7 cellular contexts compared by ENCODE assay signal in the genomic region with DNA sequence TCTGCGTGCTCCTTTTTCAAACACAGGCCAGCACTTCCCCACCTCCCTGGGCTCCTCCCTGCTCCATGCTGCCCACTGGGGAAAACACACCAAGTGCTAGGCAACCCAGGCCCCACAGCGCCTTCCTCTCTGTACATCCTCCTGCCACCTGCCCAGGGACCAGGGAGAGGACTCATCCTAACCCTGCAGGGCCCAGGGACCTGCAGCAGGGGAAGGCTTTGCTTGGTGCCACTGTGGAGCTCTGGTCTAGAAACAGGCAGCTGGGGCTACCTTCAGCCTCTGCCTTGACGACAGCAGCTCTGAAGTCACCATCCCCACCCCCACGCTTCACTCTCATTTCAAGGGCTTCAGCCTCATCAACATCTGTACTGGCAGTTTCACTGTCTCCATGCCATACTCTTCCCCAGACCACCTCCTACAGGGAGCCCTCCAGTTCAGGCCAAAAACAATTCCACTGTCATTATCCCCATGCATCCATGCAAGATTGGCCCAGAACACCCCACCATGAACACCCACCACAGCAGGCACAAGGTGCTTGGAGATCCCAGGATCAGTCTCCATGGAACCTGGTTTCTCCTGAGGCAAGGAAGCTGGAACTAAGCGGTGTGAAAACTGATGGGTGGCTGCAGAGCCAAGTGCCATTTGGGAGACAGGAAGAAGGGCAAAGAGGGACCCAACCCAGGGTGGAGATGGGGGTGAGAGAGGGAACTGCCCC. TPM values are rescaled to one million over a fixed set of nuclear protein-coding genes. Genes with fewer than 3 reads are reported as not detected.
A peak's percentile ranks its signal among the peaks of the same experiment; 100 is the strongest.
DNase-seq lines count a peak whose midpoint lies in the region; ATAC-seq, FAIRE-seq and TF ChIP-seq lines count a peak whose summit lies in the region.

No MANE protein-coding gene starts in this region.

- BruUV-seq in HepG2 (replicated peaks; lab: Mats Ljungman, UMichigan) = TSS peak; percentile 54

- intact Hi-C loops in HepG2 (cut with micrococcal nuclease; ENCODE audit: unreplicated experiment) = no loop called here

- TF ChIP-seq CTCF in HepG2 (CRISPR knock-in tag; IDR thresholded peaks at IDR 0.05) (no peak), BE2C (IDR thresholded peaks at IDR 0.05; ENCODE audit: low read depth, low read length) (no peak)

- no peaks in the 10 kb centered on the region for H3K36me3 Mint-ChIP-seq in activated naive CD8-positive, alpha-beta T cell

- no peak for TF ChIP-seq POLR2A in HepG2 (IDR thresholded peaks at IDR 0.05; ENCODE audit: insufficient read depth in 1 of 2, low read depth in 2 of 2, low read length in 2 of 2)

- POLR2A ChIA-PET in HepG2 (lab: Yijun Ruan, JAX) = interaction anchor here (1.1 to 2.2 kb wide), 5 partner anchors 10 to 187 kb away, joined by 3 to 14 read pairs (median 8); a partner anchor contains a TSS

- H3K27me3 ChIP-seq in HepG2 (ENCODE audit: control insufficient read depth in 1 of 2, insufficient read depth in 2 of 2, low read length in 2 of 2) (no peaks in the 10 kb centered on the region), BE2C (no peaks in the 10 kb centered on the region)

- H3K79me2 ChIP-seq in HepG2 (ENCODE audit: insufficient read depth, low read length) = peaks cover 18% of the 10 kb centered on the region

- H4K20me1 ChIP-seq in HepG2 (ENCODE audit: insufficient read depth, low read length) = no peaks in the 10 kb centered on the region

- H3K27ac ChIP-seq in KOPT-K1 (ENCODE audit: low read depth, low read length, poor library complexity, severe bottlenecking) (peak overlapping the region; percentile 74), HepG2 (ENCODE audit: extremely low read length, insufficient read depth, low read length) (peak overlapping the region; percentile 50)

- H2AFZ ChIP-seq in HepG2 (ENCODE audit: low read length) = no peak overlapping the region

- H3K4me3 Mint-ChIP-seq in activated naive CD8-positive, alpha-beta T cell = peak overlapping the region; percentile 88
- peak overlapping the region; percentile 92 to 94 for H3K4me3 Mint-ChIP-seq in stimulated activated naive CD8-positive, alpha-beta T cell treated with anti-CD3 and anti-CD28 coated beads, Interleukin-15, amount 100 ng/mL, for 72 hours

- DNase-seq in HepG2 (ENCODE audit: low spot score) (no peak), NCI-H2171 treated with DMSO at 0.1 percent for 48 hours (lab: John Stamatoyannopoulos, UW) (no peak), BE2C (no peak)
- peak in 1 of 2 donors; percentile 52 for DNase-seq in stimulated activated naive CD8-positive, alpha-beta T cell treated with anti-CD3 and anti-CD28 coated beads, Interleukin-15, amount 100 ng/mL, for 72 hours

- no peak for FAIRE-seq in HepG2 (lab: Jason Lieb, UNC)

- peaks cover 63% of the 10 kb centered on the region for H3K4me1 Mint-ChIP-seq in activated naive CD8-positive, alpha-beta T cell (ENCODE audit: low read depth)
- peaks cover 87% of the 10 kb centered on the region for H3K4me1 Mint-ChIP-seq in stimulated activated naive CD8-positive, alpha-beta T cell treated with anti-CD3 and anti-CD28 coated beads, Interleukin-15, amount 100 ng/mL, for 72 hours

- H3K4me1 ChIP-seq in HepG2 (ENCODE audit: insufficient read depth, low read length) (peaks cover 76% of the 10 kb centered on the region), BE2C (peaks cover 4% of the 10 kb centered on the region)

- H3K4me3 ChIP-seq in HepG2 (replicated peaks in 1 of 3; ENCODE audit: insufficient read depth in 1 of 3, low read depth in 2 of 3, low read length in 3 of 3) (peak overlapping the region; percentile 61 to 85 (median 78)), BE2C (ENCODE audit: low read depth, low read length) (no peak overlapping the region)

- no peaks in the 10 kb centered on the region for H3K9me3 Mint-ChIP-seq in activated naive CD8-positive, alpha-beta T cell (ENCODE audit: low read depth)
- no peaks in the 10 kb centered on the region for H3K9me3 Mint-ChIP-seq in stimulated activated naive CD8-positive, alpha-beta T cell treated with anti-CD3 and anti-CD28 coated beads, Interleukin-15, amount 100 ng/mL, for 72 hours

- peak overlapping the region; percentile 90 for H3K4me2 ChIP-seq in HepG2 (ENCODE audit: low read depth, low read length)

- 39% methylated on average over 5 of the region's 5 CpGs for WGBS in HepG2 (ENCODE audit: low lambda C conversion rate)

- H3K36me3 ChIP-seq in KOPT-K1 (ENCODE audit: insufficient read depth, low read length) (peaks cover 22% of the 10 kb centered on the region; the same call in 1 of the 2 replicates), HepG2 (replicated peaks in 1 of 2; ENCODE audit: control insufficient read depth in 1 of 2, insufficient read depth in 2 of 2, low read length in 2 of 2) (peaks cover 2 to 6% of the 10 kb centered on the region in 2 experiments; a peak in 4 of 5 replicates), BE2C (no peaks in the 10 kb centered on the region)

- in situ Hi-C loops in HepG2 (cut with HindIII; ENCODE audit: extremely low pct_ligation_motif_present, low pct_unique_long_range_greater_than_20kb) = no loop called here

- H3K27me3 Mint-ChIP-seq in activated naive CD8-positive, alpha-beta T cell = no peaks in the 10 kb centered on the region
- H3K27me3 Mint-ChIP-seq in stimulated activated naive CD8-positive, alpha-beta T cell treated with anti-CD3 and anti-CD28 coated beads, Interleukin-15, amount 100 ng/mL, for 72 hours = no peaks in the 10 kb centered on the region

- CTCF ChIA-PET in HepG2 (lab: Yijun Ruan, JAX; ENCODE audit: low intra/inter-chr PET ratio, low total read pairs) = no interaction called here

- ATAC-seq in HepG2 (no peak), HG02798 (IDR thresholded peaks at IDR 0.05; ENCODE audit: poor library complexity, unreplicated experiment) (no peak)
- ATAC-seq in stimulated activated naive CD8-positive, alpha-beta T cell treated with anti-CD3 and anti-CD28 coated beads, Interleukin-15, amount 100 ng/mL, for 72 hours = peak; percentile 19

- no peak for TF ChIP-seq RAD21 in HepG2 (CRISPR knock-in tag; IDR thresholded peaks at IDR 0.05)

- no peaks in the 10 kb centered on the region for H3K9me3 ChIP-seq in KOPT-K1 (ENCODE audit: insufficient read depth, low read length, poor library complexity, severe bottlenecking)
- H3K9me3 ChIP-seq in HepG2 (ENCODE audit: low read length) = no peaks in the 10 kb centered on the region
- no peaks in the 10 kb centered on the region for H3K9me3 ChIP-seq in BE2C

- TF ChIP-seq EP300 in HepG2 (IDR thresholded peaks at IDR 0.05; ENCODE audit: low read depth in 2 of 2, low read length in 2 of 2) (no peak), HepG2 (CRISPR knock-in tag; IDR thresholded peaks at IDR 0.05; ENCODE audit: borderline replicate concordance) (no peak)

- H3K9ac ChIP-seq in HepG2 (ENCODE audit: insufficient read depth, low read depth, low read length) = peak overlapping the region; percentile 78

- peak overlapping the region; percentile 89 for H3K27ac Mint-ChIP-seq in activated naive CD8-positive, alpha-beta T cell
- peak overlapping the region; percentile 91 to 95 for H3K27ac Mint-ChIP-seq in stimulated activated naive CD8-positive, alpha-beta T cell treated with anti-CD3 and anti-CD28 coated beads, Interleukin-15, amount 100 ng/mL, for 72 hours

RNA-seq across cellular contexts. Expression of a gene that starts 1.1 kb away (rescaled TPM):
- total RNA-seq in HepG2 (2016; rRNA removed; fragmentation: Illumina TruSeq; extraction: Trizol) = 8.0 and 24.0 TPM in 2 replicates
- 1.8 and 1.9 TPM in 2 replicates for total RNA-seq in HepG2 (2016; cell fraction: cytosol; rRNA removed; fragmentation: Illumina TruSeq; extraction: Trizol; ENCODE audit: low read depth)
- total RNA-seq in HepG2 (2016; cell fraction: insoluble cytoplasmic fraction; rRNA removed; fragmentation: Illumina TruSeq; extraction: Trizol) = 7.7 and 25.9 TPM in 2 replicates
- 3.4 and 4.0 TPM in 2 replicates for total RNA-seq in HepG2 (2016; cell fraction: membrane; rRNA removed; fragmentation: Illumina TruSeq; extraction: Trizol)
- total RNA-seq in HepG2 (2016; cell fraction: nucleus; rRNA removed; fragmentation: Illumina TruSeq; extraction: Trizol) = 24.1 and 29.5 TPM in 2 replicates
- 41.0 and 52.1 TPM in 2 replicates for polyA plus RNA-seq in HepG2 (2011; rRNA removed)
- polyA plus RNA-seq in HepG2 (2011; cell fraction: cytosol; rRNA removed) = 36.7 and 58.5 TPM in 2 replicates
- polyA plus RNA-seq in HepG2 (2011; cell fraction: nucleus; rRNA removed) = 81.8 and 93.4 TPM in 2 replicates
- 24.4 and 32.1 TPM in 2 replicates for polyA plus RNA-seq in HepG2 (2012)
- polyA plus RNA-seq in HepG2 (2016; cell fraction: cytosol; fragmentation: Illumina TruSeq; extraction: Trizol; ENCODE audit: low read depth) = 1.6 and 1.8 TPM in 2 replicates
- polyA plus RNA-seq in HepG2 (2016; cell fraction: insoluble cytoplasmic fraction; fragmentation: Illumina TruSeq; extraction: Trizol; ENCODE audit: low read depth) = 7.6 and 8.9 TPM in 2 replicates
- polyA plus RNA-seq in HepG2 (2016; cell fraction: membrane; fragmentation: Illumina TruSeq; extraction: Trizol; ENCODE audit: low read depth) = 2.6 and 3.2 TPM in 2 replicates
- polyA plus RNA-seq in HepG2 (2016; cell fraction: nucleus; fragmentation: Illumina TruSeq; extraction: Trizol; ENCODE audit: insufficient read depth, low read depth) = 46.1 TPM in 2 replicates
- polyA minus RNA-seq in HepG2 (2011; rRNA and poly(A)+ RNA removed; ENCODE audit: low replicate concordance) = 27.5 and 60.2 TPM in 2 replicates
- 25.5 and 26.7 TPM in 2 replicates for polyA minus RNA-seq in HepG2 (2011; cell fraction: cytosol; rRNA and poly(A)+ RNA removed)
- 11.6 and 14.0 TPM in 2 replicates for polyA minus RNA-seq in HepG2 (2011; cell fraction: nucleus; rRNA and poly(A)+ RNA removed)
- polyA plus RNA-seq in BE2C (2012; ENCODE audit: insufficient read depth, insufficient read length, low read depth) = 5.6 TPM

RNA-seq across cellular contexts. Expression of a gene that starts 16.0 kb away (rescaled TPM):
- total RNA-seq in HepG2 (2016; rRNA removed; fragmentation: Illumina TruSeq; extraction: Trizol) = not detected in 2 replicates
- total RNA-seq in HepG2 (2016; cell fraction: cytosol; rRNA removed; fragmentation: Illumina TruSeq; extraction: Trizol; ENCODE audit: low read depth) = not detected in 2 replicates
- not detected in 2 replicates for total RNA-seq in HepG2 (2016; cell fraction: insoluble cytoplasmic fraction; rRNA removed; fragmentation: Illumina TruSeq; extraction: Trizol)
- total RNA-seq in HepG2 (2016; cell fraction: membrane; rRNA removed; fragmentation: Illumina TruSeq; extraction: Trizol) = not detected in 2 replicates
- total RNA-seq in HepG2 (2016; cell fraction: nucleus; rRNA removed; fragmentation: Illumina TruSeq; extraction: Trizol) = not detected in 2 replicates
- not detected in 2 replicates for polyA plus RNA-seq in HepG2 (2011; rRNA removed)
- polyA plus RNA-seq in HepG2 (2011; cell fraction: cytosol; rRNA removed) = 0.01 TPM in 1 of 2 replicates, not detected in the other
- 0.03 and 0.06 TPM in 2 replicates for polyA plus RNA-seq in HepG2 (2011; cell fraction: nucleus; rRNA removed)
- not detected in 2 replicates for polyA plus RNA-seq in HepG2 (2012)
- not detected in 2 replicates for polyA plus RNA-seq in HepG2 (2016; cell fraction: cytosol; fragmentation: Illumina TruSeq; extraction: Trizol; ENCODE audit: low read depth)
- polyA plus RNA-seq in HepG2 (2016; cell fraction: insoluble cytoplasmic fraction; fragmentation: Illumina TruSeq; extraction: Trizol; ENCODE audit: low read depth) = not detected in 2 replicates
- not detected in 2 replicates for polyA plus RNA-seq in HepG2 (2016; cell fraction: membrane; fragmentation: Illumina TruSeq; extraction: Trizol; ENCODE audit: low read depth)
- not detected in 2 replicates for polyA plus RNA-seq in HepG2 (2016; cell fraction: nucleus; fragmentation: Illumina TruSeq; extraction: Trizol; ENCODE audit: insufficient read depth, low read depth)
- polyA minus RNA-seq in HepG2 (2011; rRNA and poly(A)+ RNA removed; ENCODE audit: low replicate concordance) = not detected in 2 replicates
- polyA minus RNA-seq in HepG2 (2011; cell fraction: cytosol; rRNA and poly(A)+ RNA removed) = not detected in 2 replicates
- not detected in 2 replicates for polyA minus RNA-seq in HepG2 (2011; cell fraction: nucleus; rRNA and poly(A)+ RNA removed)
- not detected for polyA plus RNA-seq in BE2C (2012; ENCODE audit: insufficient read depth, insufficient read length, low read depth)

RNA-seq across cellular contexts. Expression of a gene that starts 18.2 kb away (rescaled TPM):
- total RNA-seq in HepG2 (2016; rRNA removed; fragmentation: Illumina TruSeq; extraction: Trizol) = not detected in 2 replicates
- total RNA-seq in HepG2 (2016; cell fraction: cytosol; rRNA removed; fragmentation: Illumina TruSeq; extraction: Trizol; ENCODE audit: low read depth) = not detected in 2 replicates
- total RNA-seq in HepG2 (2016; cell fraction: insoluble cytoplasmic fraction; rRNA removed; fragmentation: Illumina TruSeq; extraction: Trizol) = 0.02 TPM in 1 of 2 replicates, not detected in the other
- 0.03 TPM in 1 of 2 replicates, not detected in the other for total RNA-seq in HepG2 (2016; cell fraction: membrane; rRNA removed; fragmentation: Illumina TruSeq; extraction: Trizol)
- total RNA-seq in HepG2 (2016; cell fraction: nucleus; rRNA removed; fragmentation: Illumina TruSeq; extraction: Trizol) = not detected in 2 replicates
- polyA plus RNA-seq in HepG2 (2011; rRNA removed) = 0.16 TPM in 2 replicates
- polyA plus RNA-seq in HepG2 (2011; cell fraction: cytosol; rRNA removed) = 0.04 and 0.16 TPM in 2 replicates
- 0.50 and 1.3 TPM in 2 replicates for polyA plus RNA-seq in HepG2 (2011; cell fraction: nucleus; rRNA removed)
- polyA plus RNA-seq in HepG2 (2012) = 0.16 and 0.95 TPM in 2 replicates
- not detected in 2 replicates for polyA plus RNA-seq in HepG2 (2016; cell fraction: cytosol; fragmentation: Illumina TruSeq; extraction: Trizol; ENCODE audit: low read depth)
- polyA plus RNA-seq in HepG2 (2016; cell fraction: insoluble cytoplasmic fraction; fragmentation: Illumina TruSeq; extraction: Trizol; ENCODE audit: low read depth) = not detected in 2 replicates
- not detected in 2 replicates for polyA plus RNA-seq in HepG2 (2016; cell fraction: membrane; fragmentation: Illumina TruSeq; extraction: Trizol; ENCODE audit: low read depth)
- not detected in 2 replicates for polyA plus RNA-seq in HepG2 (2016; cell fraction: nucleus; fragmentation: Illumina TruSeq; extraction: Trizol; ENCODE audit: insufficient read depth, low read depth)
- 0.07 and 0.44 TPM in 2 replicates for polyA minus RNA-seq in HepG2 (2011; rRNA and poly(A)+ RNA removed; ENCODE audit: low replicate concordance)
- polyA minus RNA-seq in HepG2 (2011; cell fraction: cytosol; rRNA and poly(A)+ RNA removed) = 0.18 and 0.79 TPM in 2 replicates
- 0.26 and 0.37 TPM in 2 replicates for polyA minus RNA-seq in HepG2 (2011; cell fraction: nucleus; rRNA and poly(A)+ RNA removed)
- not detected for polyA plus RNA-seq in BE2C (2012; ENCODE audit: insufficient read depth, insufficient read length, low read depth)

RNA-seq across cellular contexts. Expression of a gene that starts 27.4 kb away (rescaled TPM):
- 4.1 and 4.4 TPM in 2 replicates for total RNA-seq in HepG2 (2016; rRNA removed; fragmentation: Illumina TruSeq; extraction: Trizol)
- 1.3 and 1.6 TPM in 2 replicates for total RNA-seq in HepG2 (2016; cell fraction: cytosol; rRNA removed; fragmentation: Illumina TruSeq; extraction: Trizol; ENCODE audit: low read depth)
- 3.2 and 4.0 TPM in 2 replicates for total RNA-seq in HepG2 (2016; cell fraction: insoluble cytoplasmic fraction; rRNA removed; fragmentation: Illumina TruSeq; extraction: Trizol)
- 3.8 and 4.4 TPM in 2 replicates for total RNA-seq in HepG2 (2016; cell fraction: membrane; rRNA removed; fragmentation: Illumina TruSeq; extraction: Trizol)
- 8.4 and 9.2 TPM in 2 replicates for total RNA-seq in HepG2 (2016; cell fraction: nucleus; rRNA removed; fragmentation: Illumina TruSeq; extraction: Trizol)
- 9.9 and 10.3 TPM in 2 replicates for polyA plus RNA-seq in HepG2 (2011; rRNA removed)
- polyA plus RNA-seq in HepG2 (2011; cell fraction: cytosol; rRNA removed) = 5.4 and 7.7 TPM in 2 replicates
- 16.5 and 20.7 TPM in 2 replicates for polyA plus RNA-seq in HepG2 (2011; cell fraction: nucleus; rRNA removed)
- polyA plus RNA-seq in HepG2 (2012) = 3.2 and 4.8 TPM in 2 replicates
- 1.4 and 1.8 TPM in 2 replicates for polyA plus RNA-seq in HepG2 (2016; cell fraction: cytosol; fragmentation: Illumina TruSeq; extraction: Trizol; ENCODE audit: low read depth)
- 6.3 and 7.5 TPM in 2 replicates for polyA plus RNA-seq in HepG2 (2016; cell fraction: insoluble cytoplasmic fraction; fragmentation: Illumina TruSeq; extraction: Trizol; ENCODE audit: low read depth)
- polyA plus RNA-seq in HepG2 (2016; cell fraction: membrane; fragmentation: Illumina TruSeq; extraction: Trizol; ENCODE audit: low read depth) = 3.7 and 3.9 TPM in 2 replicates
- 20.4 and 22.0 TPM in 2 replicates for polyA plus RNA-seq in HepG2 (2016; cell fraction: nucleus; fragmentation: Illumina TruSeq; extraction: Trizol; ENCODE audit: insufficient read depth, low read depth)
- polyA minus RNA-seq in HepG2 (2011; rRNA and poly(A)+ RNA removed; ENCODE audit: low replicate concordance) = 34.8 TPM in 1 of 2 replicates, not detected in the other
- polyA minus RNA-seq in HepG2 (2011; cell fraction: cytosol; rRNA and poly(A)+ RNA removed) = 4.8 and 5.5 TPM in 2 replicates
- polyA minus RNA-seq in HepG2 (2011; cell fraction: nucleus; rRNA and poly(A)+ RNA removed) = 6.7 and 8.1 TPM in 2 replicates
- 2.1 TPM for polyA plus RNA-seq in BE2C (2012; ENCODE audit: insufficient read depth, insufficient read length, low read depth)

RNA-seq across cellular contexts. Expression of a gene that starts 54.0 kb away (rescaled TPM):
- not detected in 2 replicates for total RNA-seq in HepG2 (2016; rRNA removed; fragmentation: Illumina TruSeq; extraction: Trizol)
- total RNA-seq in HepG2 (2016; cell fraction: cytosol; rRNA removed; fragmentation: Illumina TruSeq; extraction: Trizol; ENCODE audit: low read depth) = not detected in 2 replicates
- total RNA-seq in HepG2 (2016; cell fraction: insoluble cytoplasmic fraction; rRNA removed; fragmentation: Illumina TruSeq; extraction: Trizol) = not detected in 2 replicates
- not detected in 2 replicates for total RNA-seq in HepG2 (2016; cell fraction: membrane; rRNA removed; fragmentation: Illumina TruSeq; extraction: Trizol)
- total RNA-seq in HepG2 (2016; cell fraction: nucleus; rRNA removed; fragmentation: Illumina TruSeq; extraction: Trizol) = not detected in 2 replicates
- polyA plus RNA-seq in HepG2 (2011; rRNA removed) = not detected in 2 replicates
- polyA plus RNA-seq in HepG2 (2011; cell fraction: cytosol; rRNA removed) = not detected in 2 replicates
- polyA plus RNA-seq in HepG2 (2011; cell fraction: nucleus; rRNA removed) = not detected in 2 replicates
- not detected in 2 replicates for polyA plus RNA-seq in HepG2 (2012)
- not detected in 2 replicates for polyA plus RNA-seq in HepG2 (2016; cell fraction: cytosol; fragmentation: Illumina TruSeq; extraction: Trizol; ENCODE audit: low read depth)
- not detected in 2 replicates for polyA plus RNA-seq in HepG2 (2016; cell fraction: insoluble cytoplasmic fraction; fragmentation: Illumina TruSeq; extraction: Trizol; ENCODE audit: low read depth)
- polyA plus RNA-seq in HepG2 (2016; cell fraction: membrane; fragmentation: Illumina TruSeq; extraction: Trizol; ENCODE audit: low read depth) = not detected in 2 replicates
- not detected in 2 replicates for polyA plus RNA-seq in HepG2 (2016; cell fraction: nucleus; fragmentation: Illumina TruSeq; extraction: Trizol; ENCODE audit: insufficient read depth, low read depth)
- polyA minus RNA-seq in HepG2 (2011; rRNA and poly(A)+ RNA removed; ENCODE audit: low replicate concordance) = not detected in 2 replicates
- polyA minus RNA-seq in HepG2 (2011; cell fraction: cytosol; rRNA and poly(A)+ RNA removed) = not detected in 2 replicates
- not detected in 2 replicates for polyA minus RNA-seq in HepG2 (2011; cell fraction: nucleus; rRNA and poly(A)+ RNA removed)
- 0.20 TPM for polyA plus RNA-seq in BE2C (2012; ENCODE audit: insufficient read depth, insufficient read length, low read depth)
